In the genomic region with DNA sequence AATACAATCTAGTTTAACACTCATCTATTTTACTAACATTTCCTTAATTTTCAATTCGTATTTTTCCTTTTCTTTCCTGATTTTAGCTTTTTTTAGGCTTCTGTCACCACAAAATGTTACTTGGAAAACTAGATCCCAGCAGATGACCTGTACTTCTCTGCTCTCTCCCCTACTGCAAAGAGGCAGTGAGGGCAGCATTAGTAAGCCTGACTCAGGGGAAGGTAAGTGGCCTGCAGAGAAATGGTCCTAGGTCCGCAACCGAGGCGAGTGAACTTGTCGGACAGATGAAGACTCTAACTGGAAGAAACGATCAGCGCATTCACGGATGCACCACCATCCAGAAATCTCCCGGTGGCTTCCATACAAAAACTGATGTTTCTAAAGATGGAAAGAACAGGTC, we compare ENCODE assay signal across 8 cellular contexts. TPM values are rescaled to one million over a fixed set of nuclear protein-coding genes. Genes with fewer than 3 reads are reported as not detected.
DNase-seq lines count a peak whose midpoint lies in the region; ATAC-seq and TF ChIP-seq lines count a peak whose summit lies in the region.

No MANE protein-coding gene starts in this region.

- no peak overlapping the region for H3K27ac Mint-ChIP-seq in progenitor cell of endocrine pancreas

- no peaks in the 10 kb centered on the region for H3K27me3 Mint-ChIP-seq in progenitor cell of endocrine pancreas

- DNase-seq in heart left ventricle (peak in 1 of 5 donors; percentile 15), left ventricle myocardium superior (no peak), breast epithelium (ENCODE audit: low spot score in 2 of 2) (no peak), vagina (ENCODE audit: extremely low spot score in 2 of 2) (no peak), GM20000 (ENCODE audit: low spot score) (no peak), progenitor cell of endocrine pancreas (ENCODE audit: low spot score, unreplicated experiment) (no peak)

- no peaks in the 10 kb centered on the region for H3K9me3 Mint-ChIP-seq in progenitor cell of endocrine pancreas (ENCODE audit: low read depth)

- H3K9me3 ChIP-seq in heart left ventricle: no peaks in the 10 kb centered on the region
- H3K9me3 ChIP-seq in breast epithelium: no peaks in the 10 kb centered on the region
- H3K9me3 ChIP-seq in mucosa of rectum (ENCODE audit: control insufficient read depth in 2 of 2, low read length in 2 of 2): no peaks in the 10 kb centered on the region
- no peaks in the 10 kb centered on the region for H3K9me3 ChIP-seq in vagina

- 86 to 92% (median 89%) methylated on average over 9 of the region's 9 CpGs for WGBS in heart left ventricle, 4 donors

- H3K4me3 ChIP-seq in heart left ventricle: peak overlapping the region in 5 of 12 donors; percentile 26 to 40 (median 36)
- peak overlapping the region in 1 of 3 donors; percentile 14 for H3K4me3 ChIP-seq in breast epithelium
- H3K4me3 ChIP-seq in mucosa of rectum (ENCODE audit: low read length in 2 of 2): peak overlapping the region in 1 of 2 donors; percentile 46
- no peak overlapping the region for H3K4me3 ChIP-seq in vagina

- TF ChIP-seq POLR2A in heart left ventricle (IDR thresholded peaks at IDR 0.05) (no peak), breast epithelium (IDR thresholded peaks at IDR 0.05) (no peak), vagina (IDR thresholded peaks at IDR 0.05) (no peak)

- no peak overlapping the region for H3K9ac ChIP-seq in mucosa of rectum (ENCODE audit: low read depth in 1 of 2, low read length in 2 of 2)

- intact Hi-C loops in heart left ventricle (cut with DNase I) (loop anchor here in 2 of 10 donors (2.0 to 10.0 kb wide), 3 partner anchors 20 to 490 kb away; partner anchors contain the start of genes CHCHD4 (in 1 of the 2), LSM3 (in 1 of the 2), TMEM43 (in 1 of the 2) and XPC (in 1 of the 2)), left ventricle myocardium superior (cut with micrococcal nuclease) (no loop called here), breast epithelium (cut with DNase I; ENCODE audit: low total_unique reads) (no loop called here), vagina (cut with DNase I) (no loop called here)

- H3K27ac ChIP-seq in heart left ventricle (peak overlapping the region; percentile 34 to 91 (median 81)), breast epithelium (peak overlapping the region; percentile 91 to 97), mucosa of rectum (ENCODE audit: low read depth in 2 of 2, low read length in 2 of 2) (peak overlapping the region; percentile 78 to 82), vagina (peak overlapping the region; percentile 81)

- peaks cover 8% of the 10 kb centered on the region for H3K36me3 Mint-ChIP-seq in progenitor cell of endocrine pancreas (ENCODE audit: insufficient read depth)

- H3K4me1 Mint-ChIP-seq in progenitor cell of endocrine pancreas (ENCODE audit: low read depth): peaks cover 4% of the 10 kb centered on the region

- ATAC-seq in heart left ventricle: no peak
- ATAC-seq in left ventricle myocardium superior: no peak
- no peak for ATAC-seq in GM18519 (IDR thresholded peaks at IDR 0.05; ENCODE audit: low FRiP score, unreplicated experiment)

- no peaks in the 10 kb centered on the region for H3K27me3 ChIP-seq in heart left ventricle
- no peaks in the 10 kb centered on the region for H3K27me3 ChIP-seq in breast epithelium
- no peaks in the 10 kb centered on the region for H3K27me3 ChIP-seq in mucosa of rectum (ENCODE audit: control insufficient read depth in 2 of 2, insufficient read depth in 2 of 2, low read length in 2 of 2)
- H3K27me3 ChIP-seq in vagina: no peaks in the 10 kb centered on the region

- H3K4me3 Mint-ChIP-seq in progenitor cell of endocrine pancreas (ENCODE audit: low read depth): no peak overlapping the region

- TF ChIP-seq CTCF in heart left ventricle (IDR thresholded peaks at IDR 0.05): no peak
- no peak for TF ChIP-seq CTCF in breast epithelium (IDR thresholded peaks at IDR 0.05)
- no peak for TF ChIP-seq CTCF in vagina (IDR thresholded peaks at IDR 0.05)
- no peak for TF ChIP-seq CTCF in GM20000 (IDR thresholded peaks at IDR 0.05; ENCODE audit: extremely low read depth, missing control alignments)
- no peak for TF ChIP-seq CTCF in progenitor cell of endocrine pancreas (IDR thresholded peaks at IDR 0.05; ENCODE audit: unreplicated experiment)

- H3K36me3 ChIP-seq in heart left ventricle (peaks cover 0 to 76% (median 51%) of the 10 kb centered on the region in 9 donors), breast epithelium (no peaks in the 10 kb centered on the region), mucosa of rectum (ENCODE audit: control insufficient read depth in 2 of 2, insufficient read depth in 2 of 2, low read length in 2 of 2) (peaks cover 34 to 41% of the 10 kb centered on the region in 2 donors), vagina (peaks cover 0 to 36% of the 10 kb centered on the region in 2 donors)

- peaks cover 0 to 74% (median 36%) of the 10 kb centered on the region in 12 donors for H3K4me1 ChIP-seq in heart left ventricle
- H3K4me1 ChIP-seq in breast epithelium: peaks cover 19 to 21% of the 10 kb centered on the region in 2 donors
- peaks cover 18 to 23% of the 10 kb centered on the region in 2 donors for H3K4me1 ChIP-seq in mucosa of rectum (ENCODE audit: control insufficient read depth in 2 of 2, insufficient read depth in 2 of 2, low read length in 2 of 2)
- H3K4me1 ChIP-seq in vagina: peaks cover 44% of the 10 kb centered on the region

RNA-seq across cellular contexts. Expression of gene TMEM43, which starts 20.4 kb away (rescaled TPM):
- 10 to 100 TPM; 30.5 to 98.6 (median 46.0) TPM for total RNA-seq in heart left ventricle
- polyA plus RNA-seq in heart left ventricle: 100 to 1,000 TPM in 1 of 2 donors, 10 to 100 TPM in 1; 26.1 to 150 TPM
- 29.5 TPM for total RNA-seq in left ventricle myocardium superior
- total RNA-seq in breast epithelium: 100 to 1,000 TPM in 1 of 3 donors, 10 to 100 TPM in 2; 90.5 to 170 (median 93.4) TPM
- 118 TPM for total RNA-seq in vagina
- total RNA-seq in progenitor cell of endocrine pancreas: 38.2 and 40.0 TPM in 2 replicates

RNA-seq across cellular contexts. Expression of gene CHCHD4, which starts 20.6 kb away (rescaled TPM):
- 10 to 100 TPM; 14.8 to 31.1 (median 25.9) TPM for total RNA-seq in heart left ventricle
- 10 to 100 TPM; 19.0 to 31.3 TPM for polyA plus RNA-seq in heart left ventricle
- total RNA-seq in left ventricle myocardium superior: 36.8 TPM
- 10 to 100 TPM; 15.1 to 19.9 (median 17.9) TPM for total RNA-seq in breast epithelium
- 10.6 TPM for total RNA-seq in vagina
- 10.8 and 12.7 TPM in 2 replicates for total RNA-seq in progenitor cell of endocrine pancreas

RNA-seq across cellular contexts. Expression of gene XPC, which starts 33.2 kb away (rescaled TPM):
- total RNA-seq in heart left ventricle (10 to 100 TPM in 5 of 9 donors, 1 to 10 TPM in 4; 7.0 to 20.0 (median 11.1) TPM), left ventricle myocardium superior (7.9 TPM), breast epithelium (10 to 100 TPM; 57.4 to 74.2 (median 61.3) TPM), vagina (33.6 TPM), progenitor cell of endocrine pancreas (40.1 and 43.0 TPM in 2 replicates)
- 1 to 10 TPM; 6.1 to 9.2 TPM for polyA plus RNA-seq in heart left ventricle

RNA-seq across cellular contexts. Expression of gene LSM3, which starts 33.4 kb away (rescaled TPM):
- total RNA-seq in heart left ventricle: 10 to 100 TPM; 11.6 to 15.9 (median 13.7) TPM
- polyA plus RNA-seq in heart left ventricle: 10 to 100 TPM; 11.7 to 14.0 TPM
- 15.7 TPM for total RNA-seq in left ventricle myocardium superior
- total RNA-seq in breast epithelium: 10 to 100 TPM; 10.5 to 11.5 (median 11.5) TPM
- 6.4 TPM for total RNA-seq in vagina
- 13.2 and 13.4 TPM in 2 replicates for total RNA-seq in progenitor cell of endocrine pancreas
